1 cellular context compared by ENCODE assay signal in genomic region chr18:12766986-12767433, GRCh38.
TF ChIP-seq lines count a peak whose summit lies in the region.

No MANE protein-coding gene starts in this region.

TF ChIP-seq in HepG2, 621 proteins besides CTCF, POLR2A, EP300 and RAD21 (continued from another document and continues in another):
- TF ChIP-seq HINFP (CRISPR knock-in tag; IDR thresholded peaks at IDR 0.05; ENCODE audit: low read depth) (no peak), KLF16 (CRISPR knock-in tag; IDR thresholded peaks at IDR 0.05) (peak in 1 of 2 experiments; percentile 50; a peak in 1 of 4 replicates), SP1 (IDR thresholded peaks at IDR 0.05) (no peak), SP1 (CRISPR knock-in tag; IDR thresholded peaks at IDR 0.05) (peak; percentile 22; the same call in 1 of the 2 replicates), ATF7 (IDR thresholded peaks at IDR 0.05) (no peak), ATF7 (CRISPR knock-in tag; IDR thresholded peaks at IDR 0.05) (no peak), MAZ (IDR thresholded peaks at IDR 0.05; ENCODE audit: borderline replicate concordance, low read depth, low read length) (peak; percentile 35; the same call in 1 of the 2 replicates), MAZ (CRISPR knock-in tag; IDR thresholded peaks at IDR 0.05; ENCODE audit: low read depth) (0 out of 2 replicates have a peak, but pooled peaks have one; percentile 23), ZNF33B (CRISPR knock-in tag; IDR thresholded peaks at IDR 0.05) (0 out of 2 replicates have a peak, but pooled peaks have one; percentile 16), DR1 (CRISPR knock-in tag; IDR thresholded peaks at IDR 0.05) (0 out of 2 replicates have a peak, but pooled peaks have one; percentile 38), PAX8 (CRISPR knock-in tag; IDR thresholded peaks at IDR 0.05; ENCODE audit: borderline replicate concordance) (no peak), TBX2 (CRISPR knock-in tag; IDR thresholded peaks at IDR 0.05; ENCODE audit: borderline replicate concordance) (peak; percentile 57; the same call in 1 of the 2 replicates), ZNF7 (CRISPR knock-in tag; IDR thresholded peaks at IDR 0.05) (no peak), ZBTB25 (CRISPR knock-in tag; IDR thresholded peaks at IDR 0.05) (0 out of 2 replicates have a peak, but pooled peaks have one; percentile 44), NR2F6 (IDR thresholded peaks at IDR 0.05) (peak; percentile 97), NR2F6 (CRISPR knock-in tag; IDR thresholded peaks at IDR 0.05) (peak; percentile 99), ZNF83 (CRISPR knock-in tag; IDR thresholded peaks at IDR 0.05; ENCODE audit: borderline replicate concordance) (no peak), DNMT3B (CRISPR knock-in tag; conservative IDR thresholded peaks at IDR 0.05) (no peak), ZNF484 (CRISPR knock-in tag; IDR thresholded peaks at IDR 0.05; ENCODE audit: borderline replicate concordance, low read depth) (no peak), DZIP1 (CRISPR knock-in tag; IDR thresholded peaks at IDR 0.05) (peak; percentile 61; the same call in 1 of the 2 replicates), POLR2AphosphoS2 (IDR thresholded peaks at IDR 0.05; ENCODE audit: low read depth, low read length) (no peak), RNF219 (CRISPR knock-in tag; IDR thresholded peaks at IDR 0.05) (no peak), NFKB2 (CRISPR knock-in tag; IDR thresholded peaks at IDR 0.05; ENCODE audit: borderline replicate concordance) (peak; percentile 72; the same call in 1 of the 2 replicates), ZNF337 (CRISPR knock-in tag; IDR thresholded peaks at IDR 0.05; ENCODE audit: borderline replicate concordance, low read depth) (0 out of 2 replicates have a peak, but pooled peaks have one; percentile 60), ZNF709 (CRISPR knock-in tag; IDR thresholded peaks at IDR 0.05) (no peak), RBM39 (IDR thresholded peaks at IDR 0.05; ENCODE audit: low read depth, low read length, poor library complexity, severe bottlenecking) (no peak), MXD4 (CRISPR knock-in tag; IDR thresholded peaks at IDR 0.05) (peak; percentile 49; the same call in 1 of the 2 replicates), ZNF563 (CRISPR knock-in tag; IDR thresholded peaks at IDR 0.05) (no peak), NFAT5 (CRISPR knock-in tag; IDR thresholded peaks at IDR 0.05) (0 out of 2 replicates have a peak, but pooled peaks have one; percentile 45), ZNF24 (IDR thresholded peaks at IDR 0.05) (no peak), ARID5B (CRISPR knock-in tag; IDR thresholded peaks at IDR 0.05) (peak; percentile 77), ELF3 (CRISPR knock-in tag; IDR thresholded peaks at IDR 0.05) (peak; percentile 63), ZNF749 (CRISPR knock-in tag; IDR thresholded peaks at IDR 0.05; ENCODE audit: borderline replicate concordance) (no peak), TCF12 (IDR thresholded peaks at IDR 0.05) (no peak), TCF12 (CRISPR knock-in tag; IDR thresholded peaks at IDR 0.05) (no peak), ZBTB2 (CRISPR knock-in tag; IDR thresholded peaks at IDR 0.05; ENCODE audit: low read depth) (no peak), MATR3 (CRISPR knock-in tag; IDR thresholded peaks at IDR 0.05) (no peak), GLMP (CRISPR knock-in tag; IDR thresholded peaks at IDR 0.05; ENCODE audit: borderline replicate concordance) (no peak), HNF1B (CRISPR knock-in tag; IDR thresholded peaks at IDR 0.05) (0 out of 2 replicates have a peak, but pooled peaks have one; percentile 17)
